ENCODE assay signal across 1 cellular context in the genomic region with DNA sequence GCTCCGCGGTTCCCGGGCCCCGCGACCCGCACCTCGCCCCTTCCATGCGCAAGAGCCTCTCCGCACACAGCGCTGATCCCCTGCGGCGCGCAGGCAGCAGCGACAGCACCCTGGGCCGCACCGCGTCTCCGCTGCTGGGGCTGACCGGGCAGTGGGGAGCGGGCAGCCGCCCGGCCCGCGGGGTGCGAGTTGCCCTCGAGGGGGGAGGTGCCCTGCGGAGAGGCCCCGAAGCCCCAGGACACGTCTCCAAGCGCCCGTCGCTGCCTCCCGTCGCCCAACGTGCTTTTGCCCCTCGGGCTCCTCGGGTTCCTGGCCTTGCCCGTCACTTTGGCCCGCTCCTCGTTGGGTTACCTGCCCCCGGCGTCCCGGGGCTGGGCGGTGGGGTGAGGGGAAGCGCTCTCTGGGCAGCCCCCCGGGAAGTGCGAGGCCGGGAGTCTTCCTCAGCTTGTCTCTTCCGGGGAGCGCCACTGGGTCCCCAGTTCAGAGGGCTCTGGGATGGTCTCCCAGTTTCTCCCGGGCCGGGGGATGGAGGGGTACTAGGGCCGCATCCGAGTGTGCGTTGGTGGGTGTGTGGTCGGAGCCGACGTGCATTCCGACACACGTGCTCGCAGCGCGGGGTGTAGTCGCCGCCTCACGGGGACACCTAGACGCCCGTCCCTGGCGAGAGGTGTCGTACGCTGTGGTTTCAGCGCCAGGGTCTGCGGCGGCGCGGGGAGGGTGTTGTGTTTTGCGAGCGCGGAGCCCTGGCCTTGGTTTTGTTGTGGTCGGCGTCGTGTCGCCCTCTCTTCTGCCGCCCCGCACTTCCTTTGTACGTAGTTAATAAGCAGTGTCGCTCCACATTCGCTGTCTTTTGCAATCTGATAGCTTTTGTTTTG.
TF ChIP-seq lines count a peak whose summit lies in the region.

No MANE protein-coding gene starts in this region.

TF ChIP-seq in HepG2, 621 proteins besides CTCF, POLR2A, EP300 and RAD21 (continued from another document and continues in another):
- TF ChIP-seq, protein P1, sequence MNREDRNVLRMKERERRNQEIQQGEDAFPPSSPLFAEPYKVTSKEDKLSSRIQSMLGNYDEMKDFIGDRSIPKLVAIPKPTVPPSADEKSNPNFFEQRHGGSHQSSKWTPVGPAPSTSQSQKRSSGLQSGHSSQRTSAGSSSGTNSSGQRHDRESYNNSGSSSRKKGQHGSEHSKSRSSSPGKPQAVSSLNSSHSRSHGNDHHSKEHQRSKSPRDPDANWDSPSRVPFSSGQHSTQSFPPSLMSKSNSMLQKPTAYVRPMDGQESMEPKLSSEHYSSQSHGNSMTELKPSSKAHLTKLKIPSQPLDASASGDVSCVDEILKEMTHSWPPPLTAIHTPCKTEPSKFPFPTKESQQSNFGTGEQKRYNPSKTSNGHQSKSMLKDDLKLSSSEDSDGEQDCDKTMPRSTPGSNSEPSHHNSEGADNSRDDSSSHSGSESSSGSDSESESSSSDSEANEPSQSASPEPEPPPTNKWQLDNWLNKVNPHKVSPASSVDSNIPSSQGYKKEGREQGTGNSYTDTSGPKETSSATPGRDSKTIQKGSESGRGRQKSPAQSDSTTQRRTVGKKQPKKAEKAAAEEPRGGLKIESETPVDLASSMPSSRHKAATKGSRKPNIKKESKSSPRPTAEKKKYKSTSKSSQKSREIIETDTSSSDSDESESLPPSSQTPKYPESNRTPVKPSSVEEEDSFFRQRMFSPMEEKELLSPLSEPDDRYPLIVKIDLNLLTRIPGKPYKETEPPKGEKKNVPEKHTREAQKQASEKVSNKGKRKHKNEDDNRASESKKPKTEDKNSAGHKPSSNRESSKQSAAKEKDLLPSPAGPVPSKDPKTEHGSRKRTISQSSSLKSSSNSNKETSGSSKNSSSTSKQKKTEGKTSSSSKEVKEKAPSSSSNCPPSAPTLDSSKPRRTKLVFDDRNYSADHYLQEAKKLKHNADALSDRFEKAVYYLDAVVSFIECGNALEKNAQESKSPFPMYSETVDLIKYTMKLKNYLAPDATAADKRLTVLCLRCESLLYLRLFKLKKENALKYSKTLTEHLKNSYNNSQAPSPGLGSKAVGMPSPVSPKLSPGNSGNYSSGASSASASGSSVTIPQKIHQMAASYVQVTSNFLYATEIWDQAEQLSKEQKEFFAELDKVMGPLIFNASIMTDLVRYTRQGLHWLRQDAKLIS (CRISPR knock-in tag; IDR thresholded peaks at IDR 0.05) = no peak
- TF ChIP-seq, protein P2, sequence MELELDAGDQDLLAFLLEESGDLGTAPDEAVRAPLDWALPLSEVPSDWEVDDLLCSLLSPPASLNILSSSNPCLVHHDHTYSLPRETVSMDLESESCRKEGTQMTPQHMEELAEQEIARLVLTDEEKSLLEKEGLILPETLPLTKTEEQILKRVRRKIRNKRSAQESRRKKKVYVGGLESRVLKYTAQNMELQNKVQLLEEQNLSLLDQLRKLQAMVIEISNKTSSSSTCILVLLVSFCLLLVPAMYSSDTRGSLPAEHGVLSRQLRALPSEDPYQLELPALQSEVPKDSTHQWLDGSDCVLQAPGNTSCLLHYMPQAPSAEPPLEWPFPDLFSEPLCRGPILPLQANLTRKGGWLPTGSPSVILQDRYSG (CRISPR knock-in tag; IDR thresholded peaks at IDR 0.05) = no peak
- TF ChIP-seq BRCA1 (CRISPR knock-in tag; IDR thresholded peaks at IDR 0.05) = no peak
- no peak for TF ChIP-seq JUN (CRISPR knock-in tag; IDR thresholded peaks at IDR 0.05)
- peak; percentile 43; the same call in 1 of the 2 replicates for TF ChIP-seq ZIK1 (CRISPR knock-in tag; IDR thresholded peaks at IDR 0.05; ENCODE audit: borderline replicate concordance, low read depth)
- TF ChIP-seq JARID2 (CRISPR knock-in tag; IDR thresholded peaks at IDR 0.05; ENCODE audit: insufficient replicate concordance) = no peak
- no peak for TF ChIP-seq PHF20 (CRISPR knock-in tag; IDR thresholded peaks at IDR 0.05)
- TF ChIP-seq ZC3H4 (CRISPR knock-in tag; IDR thresholded peaks at IDR 0.05; ENCODE audit: borderline replicate concordance) = no peak
- peak; percentile 26 for TF ChIP-seq TEAD3 (CRISPR knock-in tag; optimal IDR thresholded peaks at IDR 0.05; ENCODE audit: borderline replicate concordance)
- no peak for TF ChIP-seq MEIS2 (CRISPR knock-in tag; IDR thresholded peaks at IDR 0.05)
- TF ChIP-seq ZNF772 (CRISPR knock-in tag; IDR thresholded peaks at IDR 0.05) = no peak; the same call in 1 of the 2 replicates
- TF ChIP-seq FOXK2 (IDR thresholded peaks at IDR 0.05) = no peak
- TF ChIP-seq MED8 (CRISPR knock-in tag; IDR thresholded peaks at IDR 0.05; ENCODE audit: insufficient replicate concordance) = peak; percentile 49
- TF ChIP-seq, protein P3, sequence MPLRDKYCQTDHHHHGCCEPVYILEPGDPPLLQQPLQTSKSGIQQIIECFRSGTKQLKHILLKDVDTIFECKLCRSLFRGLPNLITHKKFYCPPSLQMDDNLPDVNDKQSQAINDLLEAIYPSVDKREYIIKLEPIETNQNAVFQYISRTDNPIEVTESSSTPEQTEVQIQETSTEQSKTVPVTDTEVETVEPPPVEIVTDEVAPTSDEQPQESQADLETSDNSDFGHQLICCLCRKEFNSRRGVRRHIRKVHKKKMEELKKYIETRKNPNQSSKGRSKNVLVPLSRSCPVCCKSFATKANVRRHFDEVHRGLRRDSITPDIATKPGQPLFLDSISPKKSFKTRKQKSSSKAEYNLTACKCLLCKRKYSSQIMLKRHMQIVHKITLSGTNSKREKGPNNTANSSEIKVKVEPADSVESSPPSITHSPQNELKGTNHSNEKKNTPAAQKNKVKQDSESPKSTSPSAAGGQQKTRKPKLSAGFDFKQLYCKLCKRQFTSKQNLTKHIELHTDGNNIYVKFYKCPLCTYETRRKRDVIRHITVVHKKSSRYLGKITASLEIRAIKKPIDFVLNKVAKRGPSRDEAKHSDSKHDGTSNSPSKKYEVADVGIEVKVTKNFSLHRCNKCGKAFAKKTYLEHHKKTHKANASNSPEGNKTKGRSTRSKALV (CRISPR knock-in tag; IDR thresholded peaks at IDR 0.05) = no peak; the same call in 1 of the 2 replicates
- TF ChIP-seq, protein P4, sequence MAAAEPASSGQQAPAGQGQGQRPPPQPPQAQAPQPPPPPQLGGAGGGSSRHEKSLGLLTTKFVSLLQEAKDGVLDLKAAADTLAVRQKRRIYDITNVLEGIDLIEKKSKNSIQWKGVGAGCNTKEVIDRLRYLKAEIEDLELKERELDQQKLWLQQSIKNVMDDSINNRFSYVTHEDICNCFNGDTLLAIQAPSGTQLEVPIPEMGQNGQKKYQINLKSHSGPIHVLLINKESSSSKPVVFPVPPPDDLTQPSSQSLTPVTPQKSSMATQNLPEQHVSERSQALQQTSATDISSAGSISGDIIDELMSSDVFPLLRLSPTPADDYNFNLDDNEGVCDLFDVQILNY (CRISPR knock-in tag; conservative IDR thresholded peaks at IDR 0.05) = no peak
- TF ChIP-seq ZNF280B (CRISPR knock-in tag; IDR thresholded peaks at IDR 0.05; ENCODE audit: borderline replicate concordance) = 0 out of 2 replicates have a peak, but pooled peaks have one; percentile 54
- no peak for TF ChIP-seq ZNF280D (CRISPR knock-in tag; IDR thresholded peaks at IDR 0.05)
- peak; percentile 63; the same call in 1 of the 2 replicates for TF ChIP-seq CAMTA2 (CRISPR knock-in tag; IDR thresholded peaks at IDR 0.05; ENCODE audit: borderline replicate concordance)
- no peak; the same call in 1 of the 2 replicates for TF ChIP-seq SAP130 (CRISPR knock-in tag; IDR thresholded peaks at IDR 0.05; ENCODE audit: low read depth)
- no peak for TF ChIP-seq ZNF557 (CRISPR knock-in tag; IDR thresholded peaks at IDR 0.05)
- no peak for TF ChIP-seq ZNF512B (CRISPR knock-in tag; IDR thresholded peaks at IDR 0.05; ENCODE audit: borderline replicate concordance)
- 0 out of 2 replicates have a peak, but pooled peaks have one; percentile 18 for TF ChIP-seq ZNF678 (CRISPR knock-in tag; IDR thresholded peaks at IDR 0.05)
- TF ChIP-seq HNF4G (IDR thresholded peaks at IDR 0.05; ENCODE audit: borderline replicate concordance, low read depth, low read length) = no peak
- TF ChIP-seq HNF4G (CRISPR knock-in tag; IDR thresholded peaks at IDR 0.05; ENCODE audit: borderline replicate concordance, low read depth) = no peak
- TF ChIP-seq MAFK (conservative IDR thresholded peaks at IDR 0.05 in 1 of 2, IDR thresholded peaks at IDR 0.05 in 1 of 2; ENCODE audit: low read length in 2 of 2) = no peak
- no peak for TF ChIP-seq MLXIP (CRISPR knock-in tag; IDR thresholded peaks at IDR 0.05; ENCODE audit: borderline replicate concordance)
- TF ChIP-seq EED (CRISPR knock-in tag; IDR thresholded peaks at IDR 0.05) = peak; percentile 75; the same call in 1 of the 2 replicates
- TF ChIP-seq, protein P5, sequence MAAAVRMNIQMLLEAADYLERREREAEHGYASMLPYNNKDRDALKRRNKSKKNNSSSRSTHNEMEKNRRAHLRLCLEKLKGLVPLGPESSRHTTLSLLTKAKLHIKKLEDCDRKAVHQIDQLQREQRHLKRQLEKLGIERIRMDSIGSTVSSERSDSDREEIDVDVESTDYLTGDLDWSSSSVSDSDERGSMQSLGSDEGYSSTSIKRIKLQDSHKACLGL (CRISPR knock-in tag; IDR thresholded peaks at IDR 0.05) = peak; percentile 91
- no peak for TF ChIP-seq ZNF883 (CRISPR knock-in tag; IDR thresholded peaks at IDR 0.05; ENCODE audit: not compliant biosample characterization)
- 0 out of 2 replicates have a peak, but pooled peaks have one; percentile 25 for TF ChIP-seq POGZ (CRISPR knock-in tag; IDR thresholded peaks at IDR 0.05)
- TF ChIP-seq FOXK1 (CRISPR knock-in tag; IDR thresholded peaks at IDR 0.05; ENCODE audit: borderline replicate concordance, low read depth) = no peak
- TF ChIP-seq ZNF746 (CRISPR knock-in tag; IDR thresholded peaks at IDR 0.05) = peak; percentile 50; the same call in 1 of the 2 replicates
- TF ChIP-seq ZBTB8A (CRISPR knock-in tag; IDR thresholded peaks at IDR 0.05; ENCODE audit: borderline replicate concordance, low read depth) = no peak
- TF ChIP-seq HDAC1 (CRISPR knock-in tag; IDR thresholded peaks at IDR 0.05) = peak; percentile 68; the same call in 1 of the 2 replicates
- TF ChIP-seq TOE1 (CRISPR knock-in tag; IDR thresholded peaks at IDR 0.05) = no peak
- TF ChIP-seq KDM1A (CRISPR knock-in tag; IDR thresholded peaks at IDR 0.05) = no peak
